ENCODE assay signal across 29 cellular contexts in genomic region chr9:111433082-111433481, GRCh38. TPM values are rescaled to one million over a fixed set of nuclear protein-coding genes. Genes with fewer than 3 reads are reported as not detected.
A peak's percentile ranks its signal among the peaks of the same experiment; 100 is the strongest.
DNase-seq lines count a peak whose midpoint lies in the region; ATAC-seq, FAIRE-seq and TF ChIP-seq lines count a peak whose summit lies in the region.
"Had no signal": no experiment of that assay in that cellular context is flagged by ENCODE, and none has a peak within 500 bp of the region (broad histone marks: within the 10 kb centered on the region; RNA-seq: fewer than 3 reads in every experiment).

No MANE protein-coding gene starts in this region.

- H3K9me3 Mint-ChIP-seq in activated CD4-positive, alpha-beta T cell treated with anti-CD3 and anti-CD28 coated beads, Interleukin-2, amount 10 ng/mL, durations not matched to agents 7 days and 5 days: no peaks in the 10 kb centered on the region
- no peaks in the 10 kb centered on the region for H3K9me3 Mint-ChIP-seq in progenitor cell of endocrine pancreas (ENCODE audit: low read depth)
- H3K9me3 Mint-ChIP-seq: CD14-positive monocyte; CD4-positive, alpha-beta memory T cell; CD8-positive, alpha-beta memory T cell had no signal

- H3K9me1 ChIP-seq in keratinocyte (ENCODE audit: control insufficient read depth, extremely low read depth, insufficient read depth, low read length): no peaks in the 10 kb centered on the region

- FAIRE-seq in H54 (lab: Jason Lieb, UNC) (peak; percentile 6), keratinocyte (lab: Jason Lieb, UNC) (peak; percentile 34)
- FAIRE-seq: A204.1, GM12878, GM12892, GM18507 had no signal

- CTCF ChIA-PET in activated CD4-positive, alpha-beta T cell treated with anti-CD3 and anti-CD28 coated beads, Interleukin-2, amount 10 ng/mL, durations not matched to agents 7 days and 5 days (lab: Charles Lee): interaction anchor here (0.8 kb wide), 1 partner anchor 70 kb away, joined by 3 read pairs; no protein-coding TSS in a partner anchor

- H3K27me3 ChIP-seq in keratinocyte (ENCODE audit: control insufficient read depth, extremely low read depth, insufficient read depth, low read length) (no peaks in the 10 kb centered on the region), lower lobe of right lung (ENCODE audit: low read depth) (no peaks in the 10 kb centered on the region), upper lobe of right lung (no peaks in the 10 kb centered on the region)
- H3K27me3 ChIP-seq: BE2C, BLaER1 had no signal

- H3K4me3 ChIP-seq in keratinocyte (ENCODE audit: control insufficient read depth in 2 of 3, extremely low read depth in 1 of 3, insufficient read depth in 2 of 3, low read depth in 1 of 3, low read length in 3 of 3) (no peak overlapping the region), lower lobe of right lung (no peak overlapping the region), upper lobe of right lung (no peak overlapping the region)
- H3K4me3 ChIP-seq: BLaER1, GM12878 had no signal

- H3K4me3 Mint-ChIP-seq in activated CD4-positive, alpha-beta T cell treated with anti-CD3 and anti-CD28 coated beads, Interleukin-2, amount 10 ng/mL, durations not matched to agents 7 days and 5 days: no peak overlapping the region
- H3K4me3 Mint-ChIP-seq in progenitor cell of endocrine pancreas (ENCODE audit: low read depth): no peak overlapping the region
- H3K4me3 Mint-ChIP-seq: CD14-positive monocyte; CD4-positive, alpha-beta memory T cell; CD4-positive, CD25-positive, alpha-beta regulatory T cell; CD8-positive, alpha-beta memory T cell had no signal

- H2AFZ ChIP-seq in keratinocyte (ENCODE audit: control insufficient read depth, low read length): no peak overlapping the region

- H3K27me3 Mint-ChIP-seq in activated CD4-positive, alpha-beta T cell treated with anti-CD3 and anti-CD28 coated beads, Interleukin-2, amount 10 ng/mL, durations not matched to agents 7 days and 5 days: no peaks in the 10 kb centered on the region
- no peaks in the 10 kb centered on the region for H3K27me3 Mint-ChIP-seq in progenitor cell of endocrine pancreas
- H3K27me3 Mint-ChIP-seq: CD4-positive, alpha-beta memory T cell; CD4-positive, CD25-positive, alpha-beta regulatory T cell; CD8-positive, alpha-beta memory T cell had no signal

- H3K36me3 ChIP-seq in keratinocyte (ENCODE audit: control insufficient read depth in 2 of 2, extremely low read depth in 1 of 2, insufficient read depth in 2 of 2, low read length in 2 of 2): peaks cover 10 to 18% of the 10 kb centered on the region in 2 experiments
- peaks cover 92% of the 10 kb centered on the region for H3K36me3 ChIP-seq in lower lobe of right lung
- peaks cover 92% of the 10 kb centered on the region for H3K36me3 ChIP-seq in upper lobe of right lung

- H3K9me3 ChIP-seq in keratinocyte (ENCODE audit: control insufficient read depth, low read depth, low read length) (no peaks in the 10 kb centered on the region), lower lobe of right lung (no peaks in the 10 kb centered on the region), upper lobe of right lung (no peaks in the 10 kb centered on the region)
- H3K9me3 ChIP-seq: BE2C, BLaER1 had no signal

- H3K4me1 ChIP-seq in keratinocyte (ENCODE audit: control insufficient read depth, extremely low read depth, insufficient read depth, low read length): no peaks in the 10 kb centered on the region
- no peaks in the 10 kb centered on the region for H3K4me1 ChIP-seq in lower lobe of right lung
- H3K4me1 ChIP-seq in upper lobe of right lung: no peaks in the 10 kb centered on the region
- H3K4me1 ChIP-seq: BE2C, BLaER1 had no signal

- no peak overlapping the region for H3K4me2 ChIP-seq in keratinocyte (ENCODE audit: control insufficient read depth, extremely low read depth, insufficient read depth, low read depth, low read length)
- H3K4me2 ChIP-seq: BLaER1 had no signal

- no peaks in the 10 kb centered on the region for H4K20me1 ChIP-seq in keratinocyte (ENCODE audit: control insufficient read depth, extremely low read depth, insufficient read depth, low read length)
- H4K20me1 ChIP-seq: BLaER1 had no signal

- POLR2A ChIA-PET in activated CD4-positive, alpha-beta T cell treated with anti-CD3 and anti-CD28 coated beads, Interleukin-2, amount 10 ng/mL, durations not matched to agents 7 days and 5 days (lab: Charles Lee): no interaction called here

- no peaks in the 10 kb centered on the region for H3K79me2 ChIP-seq in keratinocyte (ENCODE audit: control insufficient read depth, insufficient read depth, low read length)

- peaks cover 39% of the 10 kb centered on the region for H3K36me3 Mint-ChIP-seq in activated CD4-positive, alpha-beta T cell treated with anti-CD3 and anti-CD28 coated beads, Interleukin-2, amount 10 ng/mL, durations not matched to agents 7 days and 5 days (ENCODE audit: low read depth)
- peaks cover 28% of the 10 kb centered on the region for H3K36me3 Mint-ChIP-seq in progenitor cell of endocrine pancreas (ENCODE audit: insufficient read depth)

- H3K9ac ChIP-seq in keratinocyte (ENCODE audit: control insufficient read depth, extremely low read depth, insufficient read depth, low read length): no peak overlapping the region
- H3K9ac ChIP-seq: BLaER1 had no signal

- H3K4me1 Mint-ChIP-seq in activated CD4-positive, alpha-beta T cell treated with anti-CD3 and anti-CD28 coated beads, Interleukin-2, amount 10 ng/mL, durations not matched to agents 7 days and 5 days: peaks cover under 1% of the 10 kb centered on the region
- H3K4me1 Mint-ChIP-seq in progenitor cell of endocrine pancreas (ENCODE audit: low read depth): peaks cover 17% of the 10 kb centered on the region
- H3K4me1 Mint-ChIP-seq: CD14-positive monocyte; CD4-positive, alpha-beta memory T cell; CD8-positive, alpha-beta memory T cell had no signal

- no peak for DNase-seq in H54 (ENCODE audit: insufficient read length, low spot score)
- no peak for DNase-seq in keratinocyte (ENCODE audit: low read depth, low spot score)
- DNase-seq in lower lobe of right lung: no peak
- no peak for DNase-seq in upper lobe of right lung
- DNase-seq in activated CD4-positive, alpha-beta T cell treated with anti-CD3 and anti-CD28 coated beads, Interleukin-2, amount 10 ng/mL, durations not matched to agents 7 days and 5 days: no peak
- no peak for DNase-seq in cortex of kidney (lab: John Stamatoyannopoulos, UW)
- no peak for DNase-seq in stimulated activated CD4-positive, alpha-beta T cell treated with anti-CD3 and anti-CD28 coated beads, Interleukin-1b, Interleukin-23, amount 100 ng/mL, for 48 hours
- DNase-seq in progenitor cell of endocrine pancreas (ENCODE audit: low spot score, unreplicated experiment): no peak
- DNase-seq: 8988T; ACHN; BE2C; C1 segment of cervical spinal cord; CD4-positive, alpha-beta memory T cell; CD4-positive, CD25-positive, alpha-beta regulatory T cell; CD8-positive, alpha-beta memory T cell; COR-L47; DMS 273 treated with DMSO at 0.1 percent for 48 hours; DMS153; DMS53; DMS79; DND-41; EL; GDM1 had no signal

- ATAC-seq in lower lobe of right lung (peak; percentile 35 to 78), upper lobe of right lung (peak; percentile 68)
- ATAC-seq: GM12878 had no signal

- dilution Hi-C loops in keratinocyte (cut with MboI; ENCODE audit: extremely low pct_ligation_motif_present, low sequenced_read_pairs): no loop called here

- TF ChIP-seq CTCF in keratinocyte (optimal IDR thresholded peaks at IDR 0.05 in 1 of 3, IDR thresholded peaks at IDR 0.05 in 1 of 3, conservative IDR thresholded peaks at IDR 0.05 in 1 of 3; ENCODE audit: extremely low read depth in 1 of 3, insufficient read depth in 2 of 3, low read length in 3 of 3) (no peak), lower lobe of right lung (IDR thresholded peaks at IDR 0.05) (no peak), upper lobe of right lung (IDR thresholded peaks at IDR 0.05) (no peak), progenitor cell of endocrine pancreas (IDR thresholded peaks at IDR 0.05; ENCODE audit: unreplicated experiment) (no peak)

- no peak overlapping the region for H3K27ac ChIP-seq in keratinocyte (ENCODE audit: control insufficient read depth, insufficient read depth, low read length)
- no peak overlapping the region for H3K27ac ChIP-seq in lower lobe of right lung
- H3K27ac ChIP-seq in upper lobe of right lung: no peak overlapping the region
- H3K27ac ChIP-seq: BLaER1 had no signal

- intact Hi-C loops in lower lobe of right lung (cut with DNase I): loop anchor here (10.0 kb wide), 1 partner anchor 68 kb away; no protein-coding TSS in a partner anchor
- intact Hi-C loops in upper lobe of right lung (cut with DNase I): no loop called here

- H3K27ac Mint-ChIP-seq in activated CD4-positive, alpha-beta T cell treated with anti-CD3 and anti-CD28 coated beads, Interleukin-2, amount 10 ng/mL, durations not matched to agents 7 days and 5 days: no peak overlapping the region
- H3K27ac Mint-ChIP-seq in progenitor cell of endocrine pancreas: no peak overlapping the region
- H3K27ac Mint-ChIP-seq: CD14-positive monocyte; CD8-positive, alpha-beta memory T cell had no signal

- TF ChIP-seq POLR2A in H54 (IDR thresholded peaks at IDR 0.05; ENCODE audit: low read depth, low read length): no peak

RNA-seq across cellular contexts. Expression of gene ECPAS, which starts 51.1 kb away (rescaled TPM):
- polyA plus RNA-seq in keratinocyte: 33.5 to 53.5 TPM (median 46.2 TPM) in 3 replicates
- 38.9 TPM for polyA plus RNA-seq in keratinocyte (2011; ENCODE audit: low read depth)
- 23.9 and 38.6 TPM in 2 replicates for polyA plus RNA-seq in keratinocyte (2011; cell fraction: cytosol; rRNA removed)
- polyA plus RNA-seq in keratinocyte (2011; cell fraction: nucleus; rRNA removed): 71.3 and 88.5 TPM in 2 replicates
- polyA plus RNA-seq in keratinocyte (2012; ENCODE audit: low replicate concordance): 31.1 and 48.7 TPM in 2 replicates
- 55.9 to 160 TPM (median 94.1 TPM) in 3 replicates for polyA minus RNA-seq in keratinocyte
- 69.8 TPM for polyA minus RNA-seq in keratinocyte (2011; cell fraction: cytosol; rRNA and poly(A)+ RNA removed)
- 83.0 and 155 TPM in 2 replicates for polyA minus RNA-seq in keratinocyte (2011; cell fraction: nucleus; rRNA and poly(A)+ RNA removed)
- total RNA-seq in lower lobe of right lung (97.1 TPM), upper lobe of right lung (84.9 TPM), progenitor cell of endocrine pancreas (116 and 117 TPM in 2 replicates)
- 10 to 100 TPM; 55.5 to 69.4 TPM for total RNA-seq in activated CD4-positive, alpha-beta T cell treated with anti-CD3 and anti-CD28 coated beads, Interleukin-2, amount 10 ng/mL, durations not matched to agents 7 days and 5 days
